In genomic region chr4:78057600-78058560, GRCh38 we compare ENCODE assay signal across 8 cellular contexts.
DNase-seq lines count a peak whose midpoint lies in the region; ATAC-seq and TF ChIP-seq lines count a peak whose summit lies in the region.

No MANE protein-coding gene starts in this region.

- H3K4me1 ChIP-seq in OCI-LY3 (ENCODE audit: low read length), result peaks cover 10% of the 10 kb centered on the region

- H3K4me2 ChIP-seq in OCI-LY3 (ENCODE audit: low read length), result peak overlapping the region; percentile 81

- H3K79me2 ChIP-seq in OCI-LY3 (ENCODE audit: low read length), result no peaks in the 10 kb centered on the region

- H3K4me3 ChIP-seq in OCI-LY3 (ENCODE audit: low read length) (peak overlapping the region; percentile 87), astrocyte of the cerebellum (ENCODE audit: low read depth, low read length) (peak overlapping the region; percentile 74)

- peak; percentile 27 for ATAC-seq in GM19438 (IDR thresholded peaks at IDR 0.05; ENCODE audit: low read depth, unreplicated experiment)
- no peak for ATAC-seq in GM21423 (IDR thresholded peaks at IDR 0.05; ENCODE audit: unreplicated experiment)

- H3K9me3 ChIP-seq in OCI-LY3 (ENCODE audit: insufficient read depth, low read length), result no peaks in the 10 kb centered on the region

- DNase-seq in CD1c-positive myeloid dendritic cell (ENCODE audit: extremely low spot score) (peak; percentile 16), astrocyte of the cerebellum (ENCODE audit: low read depth) (no peak), hippocampal formation (lab: John Stamatoyannopoulos, UW) (peak; percentile 9 to 12), putamen (ENCODE audit: low spot score) (peak; percentile 21)
- DNase-seq in central memory CD4-positive, alpha-beta T cell, result no peak

- TF ChIP-seq CTCF in OCI-LY3 (IDR thresholded peaks at IDR 0.05; ENCODE audit: low read depth, low read length), result no peak
- no peak for TF ChIP-seq CTCF in astrocyte of the cerebellum (IDR thresholded peaks at IDR 0.05; ENCODE audit: low read depth, low read length, missing control alignments)

- no peaks in the 10 kb centered on the region for H3K36me3 ChIP-seq in OCI-LY3 (replicated peaks; ENCODE audit: low read depth, low read length)

- H4K20me1 ChIP-seq in OCI-LY3 (ENCODE audit: insufficient read depth, low read length), result no peaks in the 10 kb centered on the region

- peak overlapping the region; percentile 51; the same call in 1 of the 2 replicates for H3K9ac ChIP-seq in OCI-LY3 (ENCODE audit: low read length)

- H2AFZ ChIP-seq in OCI-LY3 (ENCODE audit: low read depth, low read length), result peak overlapping the region; percentile 54

- peaks cover 15% of the 10 kb centered on the region for H3K27me3 ChIP-seq in OCI-LY3 (ENCODE audit: low read depth, low read length)

- in situ Hi-C loops in astrocyte of the cerebellum (cut with HindIII; ENCODE audit: low sequenced_read_pairs), result no loop called here

- H3K27ac ChIP-seq in OCI-LY3 (ENCODE audit: low read length), result no peak overlapping the region

Comparison
In these comparisons a context has a peak if more than half of its experiments do, and no peak if none do; other contexts are left out.
1. DNase-seq: peak in CD1c-positive myeloid dendritic cell (single experiment), hippocampal formation (2 of 2) and putamen (single experiment); none in astrocyte of the cerebellum (single experiment) and central memory CD4-positive, alpha-beta T cell (single experiment).